In genomic region chr4:139560396-139561084, GRCh38 we compare ENCODE assay signal across 10 cellular contexts. TPM values are rescaled to one million over a fixed set of nuclear protein-coding genes. Genes with fewer than 3 reads are reported as not detected.
A peak's percentile ranks its signal among the peaks of the same experiment; 100 is the strongest.
DNase-seq lines count a peak whose midpoint lies in the region; ATAC-seq and TF ChIP-seq lines count a peak whose summit lies in the region.
"Had no signal": no experiment of that assay in that cellular context is flagged by ENCODE, and none has a peak within 500 bp of the region (broad histone marks: within the 10 kb centered on the region; RNA-seq: fewer than 3 reads in every experiment).

No MANE protein-coding gene starts in this region.

- no peaks in the 10 kb centered on the region for H3K9me2 ChIP-seq in SU-DHL-6 (replicated peaks; ENCODE audit: insufficient read depth, low read length)

- intact Hi-C loops in posterior vena cava (cut with DNase I): no loop called here

- no peaks in the 10 kb centered on the region for H3K36me3 ChIP-seq in SU-DHL-6 (ENCODE audit: low read length)

- H3K9ac ChIP-seq in SU-DHL-6 (ENCODE audit: low read length): peak overlapping the region; percentile 47

- peaks cover 24% of the 10 kb centered on the region for H3K4me1 Mint-ChIP-seq in stimulated activated naive CD8-positive, alpha-beta T cell treated with anti-CD3 and anti-CD28 coated beads, Interleukin-15, Interleukin-2, amounts not matched to agents 100 ng/mL and 50 ng/mL, for 24 hours (ENCODE audit: low read depth)

- no peaks in the 10 kb centered on the region for H4K20me1 ChIP-seq in SU-DHL-6 (ENCODE audit: low read depth, low read length)

- H3K4me3 Mint-ChIP-seq in stimulated activated naive CD8-positive, alpha-beta T cell treated with anti-CD3 and anti-CD28 coated beads, Interleukin-15, Interleukin-2, amounts not matched to agents 100 ng/mL and 50 ng/mL, for 24 hours: no peak overlapping the region
- H3K4me3 Mint-ChIP-seq: activated naive CD8-positive, alpha-beta T cell had no signal

- no peaks in the 10 kb centered on the region for H3K9me3 Mint-ChIP-seq in stimulated activated naive CD8-positive, alpha-beta T cell treated with anti-CD3 and anti-CD28 coated beads, Interleukin-15, Interleukin-2, amounts not matched to agents 100 ng/mL and 50 ng/mL, for 24 hours

- H3F3A ChIP-seq in SU-DHL-6 (ENCODE audit: insufficient read depth): peaks cover 12% of the 10 kb centered on the region

- peaks cover 10% of the 10 kb centered on the region for H3K27me3 Mint-ChIP-seq in stimulated activated naive CD8-positive, alpha-beta T cell treated with anti-CD3 and anti-CD28 coated beads, Interleukin-15, Interleukin-2, amounts not matched to agents 100 ng/mL and 50 ng/mL, for 24 hours
- H3K27me3 Mint-ChIP-seq: activated naive CD8-positive, alpha-beta T cell had no signal

- peak overlapping the region; percentile 14 for H3K4me3 ChIP-seq in SU-DHL-6 (ENCODE audit: insufficient read depth, low read length, poor library complexity, severe bottlenecking)
- no peak overlapping the region for H3K4me3 ChIP-seq in coronary artery

- TF ChIP-seq CTCF in SU-DHL-6 (IDR thresholded peaks at IDR 0.05; ENCODE audit: insufficient read depth, low read length, poor library complexity, severe bottlenecking) (no peak), coronary artery (IDR thresholded peaks at IDR 0.05) (no peak)

- H3K79me2 ChIP-seq in SU-DHL-6 (ENCODE audit: insufficient read depth, low read length): no peaks in the 10 kb centered on the region

- no peaks in the 10 kb centered on the region for H3K27me3 ChIP-seq in SU-DHL-6 (ENCODE audit: low read length)

- peak overlapping the region; percentile 74 for H3K27ac Mint-ChIP-seq in stimulated activated naive CD8-positive, alpha-beta T cell treated with anti-CD3 and anti-CD28 coated beads, Interleukin-15, Interleukin-2, amounts not matched to agents 100 ng/mL and 50 ng/mL, for 24 hours
- H3K27ac Mint-ChIP-seq: activated naive CD8-positive, alpha-beta T cell had no signal

- no peak for ATAC-seq in stimulated activated naive CD8-positive, alpha-beta T cell treated with anti-CD3 and anti-CD28 coated beads, Interleukin-15, Interleukin-2, amounts not matched to agents 100 U/mL and 50 U/mL, for 24 hours

- no peaks in the 10 kb centered on the region for H3K36me3 Mint-ChIP-seq in stimulated activated naive CD8-positive, alpha-beta T cell treated with anti-CD3 and anti-CD28 coated beads, Interleukin-15, Interleukin-2, amounts not matched to agents 100 ng/mL and 50 ng/mL, for 24 hours (ENCODE audit: low read depth)
- H3K36me3 Mint-ChIP-seq: activated naive CD8-positive, alpha-beta T cell had no signal

- no peaks in the 10 kb centered on the region for H3K9me3 ChIP-seq in SU-DHL-6 (ENCODE audit: insufficient read depth, low read length)

- H2AFZ ChIP-seq in SU-DHL-6 (ENCODE audit: low read depth, low read length, severe bottlenecking): peak overlapping the region; percentile 87

- H3K4me2 ChIP-seq in SU-DHL-6 (ENCODE audit: low read depth, low read length, poor library complexity, severe bottlenecking): peak overlapping the region; percentile 66

- H3K27ac ChIP-seq in SU-DHL-6 (ENCODE audit: low read depth, low read length) (peak overlapping the region; percentile 65), coronary artery (peak overlapping the region in 1 of 2 donors; percentile 50)

- no peak for DNase-seq in stimulated activated naive CD8-positive, alpha-beta T cell treated with anti-CD3 and anti-CD28 coated beads, Interleukin-15, Interleukin-2, amounts not matched to agents 100 U/mL and 50 U/mL, for 24 hours
- DNase-seq in islet precursor cell (peak; percentile 78), posterior vena cava (ENCODE audit: low spot score) (no peak), coronary artery (ENCODE audit: low spot score) (no peak), retina (no peak), NCI-H146 treated with DMSO at 0.1 percent for 48 hours (lab: John Stamatoyannopoulos, UW; ENCODE audit: unreplicated experiment) (no peak)
- DNase-seq: NCI-H524 treated with DMSO at 0.1 percent for 48 hours had no signal

RNA-seq across cellular contexts. Expression of gene SETD7, which starts 4.5 kb away (rescaled TPM):
- 10 to 100 TPM; 69.0 to 75.4 TPM for total RNA-seq in posterior vena cava
